ENCODE assay signal across 21 cellular contexts in genomic region chr12:20863056-20863455, GRCh38. TPM values are rescaled to one million over a fixed set of nuclear protein-coding genes. Genes with fewer than 3 reads are reported as not detected.
DNase-seq lines count a peak whose midpoint lies in the region; ATAC-seq, FAIRE-seq and TF ChIP-seq lines count a peak whose summit lies in the region.
"Had no signal": no experiment of that assay in that cellular context is flagged by ENCODE, and none has a peak within 500 bp of the region (broad histone marks: within the 10 kb centered on the region; RNA-seq: fewer than 3 reads in every experiment).

No MANE protein-coding gene starts in this region.

- H3K4me3 Mint-ChIP-seq in WTC11 (no peak overlapping the region), progenitor cell of endocrine pancreas (ENCODE audit: low read depth) (no peak overlapping the region)
- no peak overlapping the region for H3K4me3 Mint-ChIP-seq in activated T-cell treated with anti-CD3 and anti-CD28 coated beads, Interleukin-2, amount 50 U/mL, for 72 hours
- H3K4me3 Mint-ChIP-seq: CD4-positive, alpha-beta T cell had no signal

- H3K27me3 Mint-ChIP-seq in WTC11 (ENCODE audit: low read depth) (no peaks in the 10 kb centered on the region), progenitor cell of endocrine pancreas (no peaks in the 10 kb centered on the region)
- H3K27me3 Mint-ChIP-seq in activated T-cell treated with anti-CD3 and anti-CD28 coated beads, Interleukin-2, amount 50 U/mL, for 72 hours (ENCODE audit: low read depth), result no peaks in the 10 kb centered on the region
- H3K27me3 Mint-ChIP-seq: CD4-positive, alpha-beta T cell had no signal

- H3K36me3 Mint-ChIP-seq in WTC11 (no peaks in the 10 kb centered on the region), progenitor cell of endocrine pancreas (ENCODE audit: insufficient read depth) (no peaks in the 10 kb centered on the region)
- H3K36me3 Mint-ChIP-seq in activated T-cell treated with anti-CD3 and anti-CD28 coated beads, Interleukin-2, amount 50 U/mL, for 72 hours (ENCODE audit: insufficient read depth in 2 of 2), result no peaks in the 10 kb centered on the region

- CTCF ChIA-PET in WTC11 (lab: Charles Lee), result no interaction called here

- ATAC-seq in WTC11 (peak; percentile 51; the same call in 1 of the 2 replicates), HG02885 (IDR thresholded peaks at IDR 0.05; ENCODE audit: poor library complexity, unreplicated experiment) (no peak)
- ATAC-seq in activated T-cell treated with anti-CD3 and anti-CD28 coated beads, Interleukin-2, amount 50 U/mL, for 72 hours (replicated peaks in 1 of 2), result no peak
- ATAC-seq: K562 had no signal

- H3K36me3 ChIP-seq in H7 (replicated peaks; ENCODE audit: control insufficient read depth, insufficient read depth, low read length), result no peaks in the 10 kb centered on the region
- H3K36me3 ChIP-seq: BE2C had no signal

- H3K4me1 Mint-ChIP-seq in WTC11 (no peaks in the 10 kb centered on the region), progenitor cell of endocrine pancreas (ENCODE audit: low read depth) (no peaks in the 10 kb centered on the region)
- no peaks in the 10 kb centered on the region for H3K4me1 Mint-ChIP-seq in activated T-cell treated with anti-CD3 and anti-CD28 coated beads, Interleukin-2, amount 50 U/mL, for 72 hours (ENCODE audit: low read depth)

- no peaks in the 10 kb centered on the region for H3K27me3 ChIP-seq in H7 (ENCODE audit: control insufficient read depth, insufficient read depth, low read length)
- H3K27me3 ChIP-seq: BE2C had no signal

- H3K9me3 Mint-ChIP-seq in WTC11 (no peaks in the 10 kb centered on the region), progenitor cell of endocrine pancreas (ENCODE audit: low read depth) (no peaks in the 10 kb centered on the region)
- peaks cover 2 to 5% of the 10 kb centered on the region in 2 donors for H3K9me3 Mint-ChIP-seq in activated T-cell treated with anti-CD3 and anti-CD28 coated beads, Interleukin-2, amount 50 U/mL, for 72 hours
- H3K9me3 Mint-ChIP-seq: CD4-positive, alpha-beta T cell had no signal

- no peak overlapping the region for H3K4me3 ChIP-seq in H7 (ENCODE audit: insufficient read depth, low read depth, low read length)
- H3K4me3 ChIP-seq: K562 had no signal

- H3K27ac Mint-ChIP-seq in WTC11 (no peak overlapping the region), progenitor cell of endocrine pancreas (no peak overlapping the region)
- H3K27ac Mint-ChIP-seq in activated T-cell treated with anti-CD3 and anti-CD28 coated beads, Interleukin-2, amount 50 U/mL, for 72 hours, result no peak overlapping the region
- H3K27ac Mint-ChIP-seq: CD4-positive, alpha-beta T cell had no signal

- DNase-seq in H7, result peak; percentile 13
- no peak for DNase-seq in WTC11 (ENCODE audit: low spot score)
- peak; percentile 8 for DNase-seq in iPS-NIHi11 (ENCODE audit: low spot score)
- DNase-seq in progenitor cell of endocrine pancreas (ENCODE audit: low spot score, unreplicated experiment), result no peak
- no peak for DNase-seq in activated T-cell treated with anti-CD3 and anti-CD28 coated beads, Interleukin-2, amount 50 U/mL, for 72 hours
- no peak for DNase-seq in RCC 7860 (ENCODE audit: low spot score)
- DNase-seq: ACHN; BE2C; C1 segment of cervical spinal cord; Caco-2; CD4-positive, alpha-beta T cell; GOT3; HCEC 1CT; IMR-90 had no signal

- TF ChIP-seq CTCF in WTC11 (IDR thresholded peaks at IDR 0.05) (no peak), progenitor cell of endocrine pancreas (IDR thresholded peaks at IDR 0.05; ENCODE audit: unreplicated experiment) (peak; percentile 18)

- POLR2A ChIA-PET in WTC11 (lab: Charles Lee), result no interaction called here

- no peak for FAIRE-seq in RCC 7860 (lab: Jason Lieb, UNC)
- FAIRE-seq: A204.1, D721Med, G401.6, GM12892, GM18507, K562 had no signal

TF ChIP-seq in WTC11, 78 proteins besides CTCF, POLR2A, EP300 and RAD21:
- TF ChIP-seq FOXP4 (CRISPR knock-in tag; IDR thresholded peaks at IDR 0.05) (no peak), ATF3 (CRISPR knock-in tag; conservative IDR thresholded peaks at IDR 0.05) (no peak), MAX (CRISPR knock-in tag; IDR thresholded peaks at IDR 0.05) (no peak), ESRRA (CRISPR knock-in tag; IDR thresholded peaks at IDR 0.05; ENCODE audit: borderline replicate concordance) (no peak), NFE2L1 (CRISPR knock-in tag; IDR thresholded peaks at IDR 0.05) (no peak), SOX15 (CRISPR knock-in tag; IDR thresholded peaks at IDR 0.05) (no peak), ZNF138 (CRISPR knock-in tag; conservative IDR thresholded peaks at IDR 0.05) (no peak)

RNA-seq across cellular contexts. Expression of gene SLCO1B3, which starts 52.6 kb away (rescaled TPM):
- total RNA-seq in H7 (2014; rRNA removed; shearing (Covaris generic)), result not detected in 2 replicates
- total RNA-seq in WTC11 (2021) (not detected in 3 replicates), progenitor cell of endocrine pancreas (not detected in 2 replicates)
- total RNA-seq in activated T-cell treated with anti-CD3 and anti-CD28 coated beads, Interleukin-2, amount 50 U/mL, for 72 hours, result not detected
- total RNA-seq: CD4-positive, alpha-beta T cell; IMR-90; K562 had no signal

Comparison
In these comparisons a context has a peak if more than half of its experiments do, and no peak if none do; other contexts are left out.
1. DNase-seq: peak in H7 (single experiment) and iPS-NIHi11 (single experiment); none in WTC11 (single experiment), progenitor cell of endocrine pancreas (single experiment), activated T-cell treated with anti-CD3 and anti-CD28 coated beads, Interleukin-2, amount 50 U/mL, for 72 hours (0 of 2) and RCC 7860 (single experiment).